Comparison of ENCODE assay signal across 17 cellular contexts in genomic region chr1:51753969-51754368, GRCh38.
"Had no signal": no experiment of that assay in that cellular context is flagged by ENCODE, and none has a peak within 500 bp of the region (broad histone marks: within the 10 kb centered on the region; RNA-seq: fewer than 3 reads in every experiment).

No MANE protein-coding gene starts in this region.

- H3K27ac ChIP-seq: esophagus squamous epithelium, lower lobe of right lung, tibial artery had no signal

- H3K4me3 ChIP-seq: esophagus squamous epithelium, lower lobe of right lung, tibial artery had no signal

- H3K9me3 Mint-ChIP-seq: activated T-helper 1 cell treated with anti-CD3 and anti-CD28 coated beads, Interleukin-12 subunit alpha, Interleukin-12 subunit beta, Interleukin-2, Interleukin-4 antibody, amounts not matched to agents 30 ng/mL and 10 ng/mL and 1 ng/mL, durations not matched to agents 14 hours and 24 hours and 36 hours had no signal

- H3K4me1 ChIP-seq: esophagus squamous epithelium, lower lobe of right lung had no signal

- H3K4me3 Mint-ChIP-seq: activated T-helper 1 cell treated with anti-CD3 and anti-CD28 coated beads, Interleukin-12 subunit alpha, Interleukin-12 subunit beta, Interleukin-2, Interleukin-4 antibody, amounts not matched to agents 30 ng/mL and 10 ng/mL and 1 ng/mL, durations not matched to agents 14 hours and 24 hours and 36 hours; dendritic cell treated with granulocyte-macrophage colony-stimulating factor and Interleukin-4, amounts not matched to agents 40 ng/mL and 50 ng/mL, for 4 days; nephron; stimulated activated naive B cell treated with anti-CD40 and anti-IgM and Interleukin-4, amounts not matched to agents 10 μg/mL and 1 μg/mL and 100 μg/mL, for 72 hours; T-cell had no signal

- H3K27me3 ChIP-seq: esophagus squamous epithelium, tibial artery had no signal

- H3K27ac Mint-ChIP-seq: activated T-helper 1 cell treated with anti-CD3 and anti-CD28 coated beads, Interleukin-12 subunit alpha, Interleukin-12 subunit beta, Interleukin-2, Interleukin-4 antibody, amounts not matched to agents 30 ng/mL and 10 ng/mL and 1 ng/mL, durations not matched to agents 14 hours and 24 hours and 36 hours; dendritic cell treated with granulocyte-macrophage colony-stimulating factor and Interleukin-4, amounts not matched to agents 40 ng/mL and 50 ng/mL, for 4 days; nephron; stimulated activated naive B cell treated with anti-CD40 and anti-IgM and Interleukin-4, amounts not matched to agents 10 μg/mL and 1 μg/mL and 100 μg/mL, for 72 hours; T-cell had no signal

- DNase-seq: activated CD4-positive, alpha-beta T cell treated with anti-CD3 and anti-CD28 coated beads, Interleukin-2, amount 50 U/mL, for 1 hour; activated CD4-positive, CD25-positive, alpha-beta regulatory T cell; aorta; effector CD8-positive, alpha-beta T cell; esophagus squamous epithelium; left cardiac atrium; lower lobe of right lung; midbrain; nucleus accumbens; stimulated activated naive B cell treated with anti-CD40 and anti-IgM and Interleukin-4, amounts not matched to agents 10 μg/mL and 1 μg/mL and 100 μg/mL, for 72 hours; substantia nigra; T-cell; T-helper 9 cell; tibial artery had no signal

- H3K4me1 Mint-ChIP-seq: nephron had no signal

- H3K27me3 Mint-ChIP-seq: dendritic cell treated with granulocyte-macrophage colony-stimulating factor and Interleukin-4, amounts not matched to agents 40 ng/mL and 50 ng/mL, for 4 days; stimulated activated naive B cell treated with anti-CD40 and anti-IgM and Interleukin-4, amounts not matched to agents 10 μg/mL and 1 μg/mL and 100 μg/mL, for 72 hours; T-cell had no signal

- ATAC-seq: left cardiac atrium; lower lobe of right lung; stimulated activated naive B cell treated with anti-CD40 and anti-IgM and Interleukin-4, amounts not matched to agents 10 μg/mL and 1 μg/mL and 100 μg/mL, for 72 hours; T-cell had no signal

- H3K9me3 ChIP-seq: esophagus squamous epithelium, lower lobe of right lung, tibial artery had no signal
